ENCODE assay signal across 7 cellular contexts in the genomic region with DNA sequence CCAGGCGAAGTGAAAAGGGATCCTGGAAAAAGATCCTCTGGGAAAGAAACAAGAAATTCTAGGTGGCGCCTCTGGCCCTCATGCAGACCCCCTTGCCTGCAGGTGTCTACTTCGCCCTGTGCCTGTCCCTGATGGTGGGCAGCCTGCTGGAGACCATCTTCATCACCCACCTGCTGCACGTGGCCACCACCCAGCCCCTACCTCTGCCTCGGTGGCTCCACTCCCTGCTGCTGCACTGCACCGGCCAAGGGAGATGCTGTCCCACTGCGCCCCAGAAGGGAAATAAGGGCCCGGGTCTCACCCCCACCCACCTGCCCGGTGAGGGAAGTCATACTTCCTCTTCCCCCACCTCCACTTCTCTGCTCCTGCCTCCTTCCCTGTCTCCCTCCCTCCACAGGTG. TPM values are rescaled to one million over a fixed set of nuclear protein-coding genes. Genes with fewer than 3 reads are reported as not detected.
"Had no signal": no experiment of that assay in that cellular context is flagged by ENCODE, and none has a peak within 500 bp of the region (broad histone marks: within the 10 kb centered on the region; RNA-seq: fewer than 3 reads in every experiment).

No MANE protein-coding gene starts in this region.

RNA-seq across cellular contexts. Expression of gene HTR3D, which starts 6.8 kb away (rescaled TPM):
- total RNA-seq: GM23248, GM23338, H1, H4, H7, H9, HFFc6 had no signal
- polyA plus RNA-seq: GM23248, GM23338, H1 had no signal

RNA-seq across cellular contexts. Expression of gene HTR3C, which starts 14.5 kb away (rescaled TPM):
- total RNA-seq: GM23248, GM23338, H1, H4, H7, H9, HFFc6 had no signal
- polyA plus RNA-seq: GM23248, GM23338 had no signal

RNA-seq across cellular contexts. Expression of gene HTR3E, which starts 58.6 kb away (rescaled TPM):
- total RNA-seq: GM23248, GM23338, H1, H4, H7, H9, HFFc6 had no signal
- polyA plus RNA-seq: GM23248, GM23338, H1 had no signal
